ENCODE assay signal across 9 cellular contexts in genomic region chrX:69538321-69538876, GRCh38. TPM values are rescaled to one million over a fixed set of nuclear protein-coding genes. Genes with fewer than 3 reads are reported as not detected.
DNase-seq lines count a peak whose midpoint lies in the region; ATAC-seq and TF ChIP-seq lines count a peak whose summit lies in the region.
"Had no signal": no experiment of that assay in that cellular context is flagged by ENCODE, and none has a peak within 500 bp of the region (broad histone marks: within the 10 kb centered on the region; RNA-seq: fewer than 3 reads in every experiment).

No MANE protein-coding gene starts in this region.

- H3K4me1 Mint-ChIP-seq in CD4-positive, CD25-positive, alpha-beta regulatory T cell: peaks cover 0 to 10% (median 6%) of the 10 kb centered on the region in 4 donors

- H3K9me3 Mint-ChIP-seq in CD4-positive, CD25-positive, alpha-beta regulatory T cell: peaks cover 0 to 2% (median 0%) of the 10 kb centered on the region in 7 donors

- H3K4me3 Mint-ChIP-seq in CD4-positive, CD25-positive, alpha-beta regulatory T cell: peak overlapping the region in 1 of 4 donors; percentile 7

- H3K27me3 Mint-ChIP-seq in CD4-positive, CD25-positive, alpha-beta regulatory T cell: peaks cover 10% of the 10 kb centered on the region

- DNase-seq in CD4-positive, CD25-positive, alpha-beta regulatory T cell: peak; percentile 33 to 67 (median 47)
- DNase-seq in brain microvascular endothelial cell: peak; percentile 12
- peak; percentile 82 for DNase-seq in iPS-NIHi7 (ENCODE audit: extremely low spot score)
- DNase-seq in stimulated activated CD4-positive, alpha-beta T cell treated with anti-CD3 and anti-CD28 coated beads, Interleukin-12 subunit alpha, Interleukin-12 subunit beta, amount 100 ng/mL, for 4 hours: peak; percentile 72
- no peak for DNase-seq in SIG-M5 (lab: John Stamatoyannopoulos, UW)

- TF ChIP-seq CTCF in VCaP (conservative IDR thresholded peaks at IDR 0.05): peak; percentile 84
- peak; percentile 80 for TF ChIP-seq CTCF in brain microvascular endothelial cell (IDR thresholded peaks at IDR 0.05; ENCODE audit: low read depth, low read length, missing control alignments)

- H3K4me1 ChIP-seq in CD4-positive, CD25-positive, alpha-beta regulatory T cell (ENCODE audit: control insufficient read depth, insufficient read depth, low read length, poor library complexity, severe bottlenecking): no peaks in the 10 kb centered on the region
- H3K4me1 ChIP-seq in HUES6 (ENCODE audit: control insufficient read depth, insufficient read depth, low read length): peaks cover 11% of the 10 kb centered on the region; the same call in 1 of the 2 replicates

- H3K9me3 ChIP-seq in CD4-positive, CD25-positive, alpha-beta regulatory T cell (ENCODE audit: control insufficient read depth in 2 of 2, low read length in 2 of 2): no peaks in the 10 kb centered on the region
- H3K9me3 ChIP-seq in HUES6 (ENCODE audit: control insufficient read depth, insufficient read depth, low read depth, low read length): peaks cover 18% of the 10 kb centered on the region

- H3K4me3 ChIP-seq in CD4-positive, CD25-positive, alpha-beta regulatory T cell (ENCODE audit: low read depth, low read length): no peak overlapping the region
- H3K4me3 ChIP-seq in HUES6 (ENCODE audit: low read depth, low read length) (peak overlapping the region; percentile 64), brain microvascular endothelial cell (ENCODE audit: low read depth, low read length) (peak overlapping the region; percentile 44)
- H3K4me3 ChIP-seq: SK-N-MC had no signal

- no peaks in the 10 kb centered on the region for H3K36me3 Mint-ChIP-seq in CD4-positive, CD25-positive, alpha-beta regulatory T cell

- H3K27ac Mint-ChIP-seq in CD4-positive, CD25-positive, alpha-beta regulatory T cell: no peak overlapping the region

- no peaks in the 10 kb centered on the region for H3K27me3 ChIP-seq in CD4-positive, CD25-positive, alpha-beta regulatory T cell (ENCODE audit: control insufficient read depth, insufficient read depth, low read length)
- H3K27me3 ChIP-seq in HUES6 (ENCODE audit: control insufficient read depth, insufficient read depth, low read length): peaks cover 7% of the 10 kb centered on the region
- no peaks in the 10 kb centered on the region for H3K27me3 ChIP-seq in brain microvascular endothelial cell (replicated peaks)

- H3K9ac ChIP-seq in HUES6 (ENCODE audit: low read length): peak overlapping the region; percentile 69

- no peaks in the 10 kb centered on the region for H3K36me3 ChIP-seq in CD4-positive, CD25-positive, alpha-beta regulatory T cell (ENCODE audit: control insufficient read depth, insufficient read depth, low read length)
- H3K36me3 ChIP-seq in HUES6 (ENCODE audit: control insufficient read depth, insufficient read depth, low read length) (no peaks in the 10 kb centered on the region), brain microvascular endothelial cell (replicated peaks) (no peaks in the 10 kb centered on the region)

- H3K27ac ChIP-seq in CD4-positive, CD25-positive, alpha-beta regulatory T cell (ENCODE audit: insufficient read depth, low read length, poor library complexity, severe bottlenecking): no peak overlapping the region
- peak overlapping the region; percentile 43; the same call in 1 of the 2 replicates for H3K27ac ChIP-seq in HUES6 (ENCODE audit: low read depth, low read length)
- H3K27ac ChIP-seq in VCaP: peak overlapping the region; percentile 56; the same call in 1 of the 2 replicates
- H3K27ac ChIP-seq in brain microvascular endothelial cell: no peak overlapping the region
- H3K27ac ChIP-seq: SK-N-MC had no signal

- in situ Hi-C loops in brain microvascular endothelial cell (cut with HindIII; ENCODE audit: low pct_ligation_motif_present, low sequenced_read_pairs): no loop called here

- peak; percentile 71 to 83 for ATAC-seq in CD4-positive, CD25-positive, alpha-beta regulatory T cell (ENCODE audit: low read depth in 2 of 2)
- ATAC-seq in GM19463 (IDR thresholded peaks at IDR 0.05; ENCODE audit: unreplicated experiment): peak; percentile 97

RNA-seq across cellular contexts. Expression of gene NALF2, which starts 34.3 kb away (rescaled TPM):
- total RNA-seq in CD4-positive, CD25-positive, alpha-beta regulatory T cell: not detected
- not detected for polyA plus RNA-seq in CD4-positive, CD25-positive, alpha-beta regulatory T cell

Comparison
In these comparisons a context has a peak if more than half of its experiments do, and no peak if none do; other contexts are left out.
1. H3K27ac ChIP-seq: peak in HUES6 (single experiment) and VCaP (single experiment); none in CD4-positive, CD25-positive, alpha-beta regulatory T cell (single experiment) and brain microvascular endothelial cell (single experiment).